Comparison of ENCODE assay signal across 1 cellular context in the genomic region with DNA sequence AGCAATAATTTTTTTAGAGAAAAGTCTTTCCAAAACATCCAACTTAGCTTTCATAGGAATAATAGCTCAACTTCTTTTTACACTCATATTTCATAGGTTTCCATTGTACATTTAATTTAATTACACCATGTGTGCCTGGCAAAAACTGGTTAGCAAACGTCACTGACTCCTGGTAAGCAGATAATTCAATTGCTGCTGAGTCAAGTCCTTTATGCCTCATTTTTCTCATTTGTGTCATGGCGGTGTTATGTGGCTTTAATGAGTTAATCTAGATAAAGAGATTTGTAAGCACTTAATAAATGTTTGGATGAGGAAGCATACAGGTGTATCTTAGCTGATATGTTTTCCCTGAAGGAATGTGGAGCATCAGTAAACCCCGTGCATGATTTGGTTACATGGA.
TF ChIP-seq lines count a peak whose summit lies in the region.

No MANE protein-coding gene starts in this region.

TF ChIP-seq in GM12878, 131 proteins besides CTCF, POLR2A, EP300 and RAD21 (continued from another document):
- TF ChIP-seq RELB (IDR thresholded peaks at IDR 0.05; ENCODE audit: low read depth) (no peak), IKZF1 (conservative IDR thresholded peaks at IDR 0.05) (no peak), NR2C1 (IDR thresholded peaks at IDR 0.05) (no peak), ZNF384 (IDR thresholded peaks at IDR 0.05; ENCODE audit: borderline replicate concordance, low read depth, low read length) (no peak), BMI1 (IDR thresholded peaks at IDR 0.05; ENCODE audit: borderline replicate concordance) (no peak), ZNF622 (IDR thresholded peaks at IDR 0.05) (no peak)
